8 cellular contexts compared by ENCODE assay signal in the genomic region with DNA sequence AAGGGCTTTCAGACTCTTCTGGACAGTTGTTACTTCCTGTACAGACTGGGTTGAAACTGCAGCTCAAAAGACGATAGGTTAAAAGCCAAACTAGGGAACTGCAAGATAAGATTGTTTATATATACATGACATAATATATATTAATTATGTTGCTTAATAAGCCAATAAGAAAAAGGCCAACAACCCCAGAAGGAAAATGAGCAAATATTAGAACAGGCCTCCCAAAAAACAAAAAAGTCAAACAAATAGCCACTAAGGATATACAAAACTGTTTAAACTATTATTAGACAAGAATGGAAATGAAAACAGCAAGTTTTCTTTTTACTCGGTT. TPM values are rescaled to one million over a fixed set of nuclear protein-coding genes. Genes with fewer than 3 reads are reported as not detected.
A peak's percentile ranks its signal among the peaks of the same experiment; 100 is the strongest.
DNase-seq lines count a peak whose midpoint lies in the region; ATAC-seq and TF ChIP-seq lines count a peak whose summit lies in the region.

No MANE protein-coding gene starts in this region.

- CTCF ChIA-PET in CD8-positive, alpha-beta T cell (lab: Charles Lee): no interaction called here

- no peak for TF ChIP-seq CTCF in CD8-positive, alpha-beta T cell (IDR thresholded peaks at IDR 0.05)
- TF ChIP-seq CTCF in OCI-LY3 (IDR thresholded peaks at IDR 0.05; ENCODE audit: low read depth, low read length) (no peak), endothelial cell (IDR thresholded peaks at IDR 0.05; ENCODE audit: unreplicated experiment) (no peak), ovary (IDR thresholded peaks at IDR 0.05) (no peak)

- ATAC-seq in CD8-positive, alpha-beta T cell: no peak
- ATAC-seq in GM18502 (IDR thresholded peaks at IDR 0.05; ENCODE audit: poor library complexity, unreplicated experiment) (no peak), GM21619 (IDR thresholded peaks at IDR 0.05; ENCODE audit: unreplicated experiment) (no peak)

- peak overlapping the region; percentile 87 for H3K4me3 Mint-ChIP-seq in CD8-positive, alpha-beta T cell
- no peak overlapping the region for H3K4me3 Mint-ChIP-seq in endothelial cell (ENCODE audit: unreplicated experiment)

- peaks cover 31% of the 10 kb centered on the region for H3K36me3 Mint-ChIP-seq in CD8-positive, alpha-beta T cell
- peaks cover 12% of the 10 kb centered on the region for H3K36me3 Mint-ChIP-seq in endothelial cell (ENCODE audit: low read depth, unreplicated experiment)

- H3K27me3 ChIP-seq in CD8-positive, alpha-beta T cell (ENCODE audit: insufficient read depth, low read length): no peaks in the 10 kb centered on the region
- H3K27me3 ChIP-seq in OCI-LY3 (ENCODE audit: low read depth, low read length) (peaks cover 12% of the 10 kb centered on the region; the same call in 1 of the 2 replicates), ovary (no peaks in the 10 kb centered on the region)

- peaks cover under 1% of the 10 kb centered on the region for H3K9me3 Mint-ChIP-seq in CD8-positive, alpha-beta T cell
- H3K9me3 Mint-ChIP-seq in endothelial cell (ENCODE audit: unreplicated experiment): no peaks in the 10 kb centered on the region

- intact Hi-C loops in CD8-positive, alpha-beta T cell (cut with DNase I, micrococcal nuclease): loop anchor here (1.0 to 10.0 kb wide), 5 partner anchors 195 to 803 kb away; a partner anchor contains a TSS
- intact Hi-C loops in ovary (cut with DNase I): no loop called here

- no peaks in the 10 kb centered on the region for H4K20me1 ChIP-seq in OCI-LY3 (ENCODE audit: insufficient read depth, low read length)

- H3K4me3 ChIP-seq in CD8-positive, alpha-beta T cell (ENCODE audit: low read depth, low read length): no peak overlapping the region
- H3K4me3 ChIP-seq in OCI-LY3 (ENCODE audit: low read length) (peak overlapping the region; percentile 93), ovary (peak overlapping the region; percentile 55)

- POLR2A ChIA-PET in CD8-positive, alpha-beta T cell (lab: Charles Lee): no interaction called here

- DNase-seq in CD8-positive, alpha-beta T cell: no peak
- DNase-seq in endothelial cell (ENCODE audit: low spot score) (no peak), ovary (no peak), pons (ENCODE audit: low spot score) (no peak), NCI-H1417 treated with DMSO at 0.1 percent for 48 hours (lab: John Stamatoyannopoulos, UW) (no peak)

- no peak for TF ChIP-seq POLR2A in ovary (IDR thresholded peaks at IDR 0.05)

- H3K9me3 ChIP-seq in CD8-positive, alpha-beta T cell (ENCODE audit: low read length): no peaks in the 10 kb centered on the region
- H3K9me3 ChIP-seq in OCI-LY3 (ENCODE audit: insufficient read depth, low read length) (no peaks in the 10 kb centered on the region), ovary (no peaks in the 10 kb centered on the region)

- H3K36me3 ChIP-seq in CD8-positive, alpha-beta T cell (ENCODE audit: insufficient read depth, low read length): peaks cover 18% of the 10 kb centered on the region
- peaks cover 24% of the 10 kb centered on the region for H3K36me3 ChIP-seq in OCI-LY3 (replicated peaks; ENCODE audit: low read depth, low read length)
- no peaks in the 10 kb centered on the region for H3K36me3 ChIP-seq in ovary

- peaks cover 14% of the 10 kb centered on the region for H3K27me3 Mint-ChIP-seq in CD8-positive, alpha-beta T cell (ENCODE audit: low read depth)
- H3K27me3 Mint-ChIP-seq in endothelial cell (ENCODE audit: unreplicated experiment): peaks cover 2% of the 10 kb centered on the region

- peak overlapping the region; percentile 87 for H3K9ac ChIP-seq in OCI-LY3 (ENCODE audit: low read length)

- peaks cover 11% of the 10 kb centered on the region for H3K4me1 ChIP-seq in CD8-positive, alpha-beta T cell (ENCODE audit: insufficient read depth, low read length)
- H3K4me1 ChIP-seq in OCI-LY3 (ENCODE audit: low read length) (peaks cover 13% of the 10 kb centered on the region), ovary (ENCODE audit: insufficient read depth) (peaks cover 4% of the 10 kb centered on the region)

- TF ChIP-seq EP300 in ovary (IDR thresholded peaks at IDR 0.05): no peak

- peak overlapping the region; percentile 72 for H3K4me2 ChIP-seq in OCI-LY3 (ENCODE audit: low read length)

- peak overlapping the region; percentile 75 for H3K27ac ChIP-seq in CD8-positive, alpha-beta T cell (ENCODE audit: low read depth, low read length)
- H3K27ac ChIP-seq in OCI-LY3 (ENCODE audit: low read length): peak overlapping the region; percentile 53; the same call in 1 of the 2 replicates
- H3K27ac ChIP-seq in ovary: peak overlapping the region in 1 of 2 donors; percentile 78

- peak overlapping the region; percentile 84 for H2AFZ ChIP-seq in OCI-LY3 (ENCODE audit: low read depth, low read length)

- H3K4me1 Mint-ChIP-seq in CD8-positive, alpha-beta T cell (ENCODE audit: low read depth): peaks cover 26% of the 10 kb centered on the region
- H3K4me1 Mint-ChIP-seq in endothelial cell (ENCODE audit: unreplicated experiment): peaks cover 17% of the 10 kb centered on the region

- H3K79me2 ChIP-seq in OCI-LY3 (ENCODE audit: low read length): peaks cover 21% of the 10 kb centered on the region

- H3K27ac Mint-ChIP-seq in CD8-positive, alpha-beta T cell: peak overlapping the region; percentile 80
- H3K27ac Mint-ChIP-seq in endothelial cell (ENCODE audit: unreplicated experiment): peak overlapping the region; percentile 36

- WGBS in ovary, 3 donors: 2 to 4% (median 4%) methylated on average over 2 of the region's 2 CpGs

RNA-seq across cellular contexts. Expression of a gene that starts 0.5 kb away (rescaled TPM):
- 1 to 10 TPM; 7.7 to 9.2 TPM for total RNA-seq in CD8-positive, alpha-beta T cell
- total RNA-seq in endothelial cell (ENCODE audit: unreplicated experiment) (26.7 TPM), ovary (10 to 100 TPM; 14.0 to 26.1 (median 18.4) TPM)
- polyA plus RNA-seq in ovary: 10 to 100 TPM in 1 of 2 donors, 1 to 10 TPM in 1; 5.6 to 11.3 TPM

RNA-seq across cellular contexts. Expression of a gene that starts 59.2 kb away (rescaled TPM):
- not detected for total RNA-seq in CD8-positive, alpha-beta T cell
- total RNA-seq in endothelial cell (ENCODE audit: unreplicated experiment) (2.5 TPM), ovary (10 to 100 TPM in 2 of 7 donors, 1 to 10 TPM in 5; 2.9 to 59.4 (median 4.5) TPM)
- polyA plus RNA-seq in ovary: under 1 TPM; 0.39 to 0.95 TPM

Comparison
In these comparisons a context has a peak if more than half of its experiments do, and no peak if none do; other contexts are left out.
1. intact Hi-C loops: an anchor here in CD8-positive, alpha-beta T cell (1.0 to 10.0 kb wide); none called in ovary.